Comparison of ENCODE assay signal across 1 cellular context in genomic region chr17:32528825-32529224, GRCh38.
TF ChIP-seq lines count a peak whose summit lies in the region.

No MANE protein-coding gene starts in this region.

TF ChIP-seq in GM12878, 131 proteins besides CTCF, POLR2A, EP300 and RAD21 (continued from another document):
- TF ChIP-seq, protein P1, sequence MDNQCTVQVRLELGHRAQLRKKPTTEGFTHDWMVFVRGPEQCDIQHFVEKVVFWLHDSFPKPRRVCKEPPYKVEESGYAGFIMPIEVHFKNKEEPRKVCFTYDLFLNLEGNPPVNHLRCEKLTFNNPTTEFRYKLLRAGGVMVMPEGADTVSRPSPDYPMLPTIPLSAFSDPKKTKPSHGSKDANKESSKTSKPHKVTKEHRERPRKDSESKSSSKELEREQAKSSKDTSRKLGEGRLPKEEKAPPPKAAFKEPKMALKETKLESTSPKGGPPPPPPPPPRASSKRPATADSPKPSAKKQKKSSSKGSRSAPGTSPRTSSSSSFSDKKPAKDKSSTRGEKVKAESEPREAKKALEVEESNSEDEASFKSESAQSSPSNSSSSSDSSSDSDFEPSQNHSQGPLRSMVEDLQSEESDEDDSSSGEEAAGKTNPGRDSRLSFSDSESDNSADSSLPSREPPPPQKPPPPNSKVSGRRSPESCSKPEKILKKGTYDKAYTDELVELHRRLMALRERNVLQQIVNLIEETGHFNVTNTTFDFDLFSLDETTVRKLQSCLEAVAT (IDR thresholded peaks at IDR 0.05): 0 out of 2 replicates have a peak, but pooled peaks have one; percentile 32
- TF ChIP-seq RUNX3 (IDR thresholded peaks at IDR 0.05; ENCODE audit: low read length) (peak; percentile 84), PML (IDR thresholded peaks at IDR 0.05; ENCODE audit: low read length) (no peak)
